In genomic region chr1:1085171-1085841, GRCh38 we compare ENCODE assay signal across 26 cellular contexts. TPM values are rescaled to one million over a fixed set of nuclear protein-coding genes. Genes with fewer than 3 reads are reported as not detected.
A peak's percentile ranks its signal among the peaks of the same experiment; 100 is the strongest.
DNase-seq lines count a peak whose midpoint lies in the region; ATAC-seq and TF ChIP-seq lines count a peak whose summit lies in the region.
"Had no signal": no experiment of that assay in that cellular context is flagged by ENCODE, and none has a peak within 500 bp of the region (broad histone marks: within the 10 kb centered on the region; RNA-seq: fewer than 3 reads in every experiment).

No MANE protein-coding gene starts in this region.

- ATAC-seq in HG02885 (IDR thresholded peaks at IDR 0.05; ENCODE audit: poor library complexity, unreplicated experiment) = no peak
- no peak for ATAC-seq in T-helper 17 cell
- ATAC-seq: psoas muscle had no signal

- peak; percentile 10 for DNase-seq in activated naive CD4-positive, alpha-beta T cell treated with anti-CD3 and anti-CD28 coated beads, Interleukin-2, amount 50 U/mL, for 16 hours
- DNase-seq in activated naive CD4-positive, alpha-beta T cell treated with Interleukin-2 at 50 U/mL for 16 hours = no peak
- DNase-seq in NAMALWA (ENCODE audit: low spot score) (peak; percentile 8), islet precursor cell (peak; percentile 49), transverse colon (peak; percentile 3), T-helper 17 cell (no peak)
- DNase-seq: activated CD4-positive, alpha-beta T cell treated with anti-CD3 and anti-CD28 coated beads, Interleukin-2, amount 10 ng/mL, durations not matched to agents 24 days and 14 days; anterior cingulate cortex; dermis blood vessel endothelial cell; H9; NCI-H1105 treated with DMSO at 0.1 percent for 48 hours; NCI-H2081; NCI-H82; SIG-M5; stimulated activated CD4-positive, alpha-beta T cell treated with anti-CD3 and anti-CD28 coated beads, Interleukin-4, amount 100 ng/mL, for 1 hour; trophoblast cell had no signal

- no peaks in the 10 kb centered on the region for H3K27me3 ChIP-seq in transverse colon
- H3K27me3 ChIP-seq: cardiac muscle cell had no signal

- intact Hi-C loops in transverse colon (cut with DNase I; ENCODE audit: low total_unique reads) = no loop called here

- H3K27me3 Mint-ChIP-seq in T-helper 17 cell = no peaks in the 10 kb centered on the region
- H3K27me3 Mint-ChIP-seq: activated CD4-positive, alpha-beta T cell treated with anti-CD3 and anti-CD28 coated beads, Interleukin-2, amount 10 ng/mL, durations not matched to agents 24 days and 14 days; activated naive CD4-positive, alpha-beta T cell treated with anti-CD3 and anti-CD28 coated beads, Interleukin-2, amount 50 U/mL, for 24 hours; stimulated activated naive CD8-positive, alpha-beta T cell treated with anti-CD3 and anti-CD28 coated beads, Interleukin-15, Interleukin-2, amounts not matched to agents 100 ng/mL and 50 ng/mL, for 24 hours had no signal

- H3K4me3 Mint-ChIP-seq in T-helper 17 cell = no peak overlapping the region
- H3K4me3 Mint-ChIP-seq: activated CD4-positive, alpha-beta T cell treated with anti-CD3 and anti-CD28 coated beads, Interleukin-2, amount 10 ng/mL, durations not matched to agents 24 days and 14 days; activated naive CD4-positive, alpha-beta T cell treated with anti-CD3 and anti-CD28 coated beads, Interleukin-2, amount 50 U/mL, for 24 hours; H9; neural crest cell; stimulated activated naive CD8-positive, alpha-beta T cell treated with anti-CD3 and anti-CD28 coated beads, Interleukin-15, Interleukin-2, amounts not matched to agents 100 ng/mL and 50 ng/mL, for 24 hours; T-helper 1 cell treated with Interleukin-12 subunit alpha and Interleukin-12 subunit beta and Interleukin-4 antibody, amounts not matched to agents 30 μg/mL and 1 μg/mL, for 36 hours had no signal

- H3K36me3 ChIP-seq in transverse colon = no peaks in the 10 kb centered on the region
- H3K36me3 ChIP-seq: cardiac muscle cell had no signal

- in situ Hi-C loops in transverse colon (cut with MboI; ENCODE audit: low pct_ligation_motif_present in 1 of 4, low pct_unique_long_range_greater_than_20kb in 1 of 4, low sequenced_read_pairs in 3 of 4) = no loop called here

- TF ChIP-seq POLR2A in transverse colon (IDR thresholded peaks at IDR 0.05) = no peak

- H3K36me3 Mint-ChIP-seq in T-helper 17 cell (ENCODE audit: low read depth) = no peaks in the 10 kb centered on the region
- H3K36me3 Mint-ChIP-seq: activated naive CD4-positive, alpha-beta T cell treated with anti-CD3 and anti-CD28 coated beads, Interleukin-2, amount 50 U/mL, for 24 hours had no signal

- no peak for TF ChIP-seq EP300 in transverse colon (IDR thresholded peaks at IDR 0.05; ENCODE audit: low read depth)

- no peak overlapping the region for H3K4me3 ChIP-seq in transverse colon
- H3K4me3 ChIP-seq: cardiac muscle cell, psoas muscle, smooth muscle cell had no signal

- H3K4me1 ChIP-seq in transverse colon = peaks cover under 1 to 2% (median 2%) of the 10 kb centered on the region in 4 donors
- H3K4me1 ChIP-seq: psoas muscle had no signal

- no peak overlapping the region for H3K27ac ChIP-seq in transverse colon
- H3K27ac ChIP-seq: cardiac muscle cell, psoas muscle had no signal

- H3K27ac Mint-ChIP-seq in T-helper 17 cell = no peak overlapping the region
- H3K27ac Mint-ChIP-seq: activated CD4-positive, alpha-beta T cell treated with anti-CD3 and anti-CD28 coated beads, Interleukin-2, amount 10 ng/mL, durations not matched to agents 24 days and 14 days; activated naive CD4-positive, alpha-beta T cell treated with anti-CD3 and anti-CD28 coated beads, Interleukin-2, amount 50 U/mL, for 24 hours; H9; stimulated activated naive CD8-positive, alpha-beta T cell treated with anti-CD3 and anti-CD28 coated beads, Interleukin-15, Interleukin-2, amounts not matched to agents 100 ng/mL and 50 ng/mL, for 24 hours; T-helper 1 cell treated with Interleukin-12 subunit alpha and Interleukin-12 subunit beta and Interleukin-4 antibody, amounts not matched to agents 30 μg/mL and 1 μg/mL, for 36 hours had no signal

- no peaks in the 10 kb centered on the region for H3K9me3 ChIP-seq in transverse colon
- no peaks in the 10 kb centered on the region for H3K9me3 ChIP-seq in T-helper 17 cell (ENCODE audit: control insufficient read depth, low read length, poor library complexity, severe bottlenecking)
- H3K9me3 ChIP-seq: psoas muscle had no signal

- TF ChIP-seq CTCF in transverse colon (IDR thresholded peaks at IDR 0.05) = no peak

- peaks cover 3% of the 10 kb centered on the region for H3K4me1 Mint-ChIP-seq in T-helper 17 cell
- H3K4me1 Mint-ChIP-seq: activated CD4-positive, alpha-beta T cell treated with anti-CD3 and anti-CD28 coated beads, Interleukin-2, amount 10 ng/mL, durations not matched to agents 24 days and 14 days; activated naive CD4-positive, alpha-beta T cell treated with anti-CD3 and anti-CD28 coated beads, Interleukin-2, amount 50 U/mL, for 24 hours; H9; neural crest cell had no signal

- WGBS in transverse colon (ENCODE audit: low coverage in 1 of 2), 2 donors = 91% methylated on average over 26 of the region's 30 CpGs; no CpG with 5 or more reads in 1 of the 2 donors

RNA-seq across cellular contexts. Expression of gene RNF223, which starts 11.2 kb away (rescaled TPM):
- total RNA-seq in transverse colon (1 to 10 TPM; 3.0 to 7.5 (median 5.0) TPM), T-helper 17 cell (not detected)
- total RNA-seq: activated CD4-positive, alpha-beta T cell treated with anti-CD3 and anti-CD28 coated beads, Interleukin-2, amount 10 ng/mL, durations not matched to agents 24 days and 14 days; dermis blood vessel endothelial cell; H9; mononuclear cell; neural crest cell; OCI-LY7; psoas muscle had no signal

RNA-seq across cellular contexts. Expression of gene C1orf159, which starts 30.6 kb away (rescaled TPM):
- total RNA-seq in transverse colon (100 to 1,000 TPM in 1 of 4 donors, 10 to 100 TPM in 3; 23.6 to 108 (median 47.3) TPM), T-helper 17 cell (10 to 100 TPM; 13.4 to 17.1 TPM)

Comparison
In these comparisons a context has a peak if more than half of its experiments do, and no peak if none do; other contexts are left out.
1. DNase-seq: peak in activated naive CD4-positive, alpha-beta T cell treated with anti-CD3 and anti-CD28 coated beads, Interleukin-2, amount 50 U/mL, for 16 hours (single experiment), NAMALWA (single experiment), islet precursor cell (single experiment) and transverse colon (single experiment); none in activated naive CD4-positive, alpha-beta T cell treated with Interleukin-2 at 50 U/mL for 16 hours (single experiment) and T-helper 17 cell (0 of 3).